In genomic region chr11:45917623-45918330, GRCh38 we compare ENCODE assay signal across 1 cellular context.
TF ChIP-seq lines count a peak whose summit lies in the region.

Gene PEX16, minus strand, starts transcription at chr11:45917877. Its CDS starts 66 bp downstream, at chr11:45917811.

TF ChIP-seq in HepG2, 621 proteins besides CTCF, POLR2A, EP300 and RAD21 (continued from another document and continues in another):
- TF ChIP-seq HBP1 (CRISPR knock-in tag; IDR thresholded peaks at IDR 0.05; ENCODE audit: low read depth) = no peak
- no peak for TF ChIP-seq ZNF670 (CRISPR knock-in tag; IDR thresholded peaks at IDR 0.05; ENCODE audit: borderline replicate concordance)
- no peak for TF ChIP-seq SMARCE1 (IDR thresholded peaks at IDR 0.05; ENCODE audit: borderline replicate concordance)
- TF ChIP-seq FOXO1 (CRISPR knock-in tag; IDR thresholded peaks at IDR 0.05) = no peak
- no peak for TF ChIP-seq ZNF710 (CRISPR knock-in tag; IDR thresholded peaks at IDR 0.05; ENCODE audit: borderline replicate concordance)
- TF ChIP-seq ZNF563 (CRISPR knock-in tag; IDR thresholded peaks at IDR 0.05) = no peak
- no peak for TF ChIP-seq ZNF597 (CRISPR knock-in tag; IDR thresholded peaks at IDR 0.05)
- peak; percentile 65; the same call in 1 of the 2 replicates for TF ChIP-seq HOXA5 (CRISPR knock-in tag; IDR thresholded peaks at IDR 0.05)
- no peak for TF ChIP-seq NFE2 (CRISPR knock-in tag; IDR thresholded peaks at IDR 0.05)
- 0 out of 2 replicates have a peak, but pooled peaks have one; percentile 35 for TF ChIP-seq GATA4 (IDR thresholded peaks at IDR 0.05; ENCODE audit: borderline replicate concordance, low read depth)
- no peak for TF ChIP-seq AFF4 (CRISPR knock-in tag; IDR thresholded peaks at IDR 0.05)
- no peak for TF ChIP-seq ZNF768 (CRISPR knock-in tag; IDR thresholded peaks at IDR 0.05)
- peak; percentile 78; the same call in 1 of the 2 replicates for TF ChIP-seq ZNF747 (CRISPR knock-in tag; IDR thresholded peaks at IDR 0.05; ENCODE audit: borderline replicate concordance)
- peak; percentile 91 for TF ChIP-seq GATAD1 (CRISPR knock-in tag; IDR thresholded peaks at IDR 0.05)
- TF ChIP-seq ZNF160 (CRISPR knock-in tag; IDR thresholded peaks at IDR 0.05) = peak; percentile 8; the same call in 1 of the 2 replicates
- TF ChIP-seq HOXA9 (CRISPR knock-in tag; IDR thresholded peaks at IDR 0.05; ENCODE audit: borderline replicate concordance) = no peak
- TF ChIP-seq ZMAT3 (CRISPR knock-in tag; conservative IDR thresholded peaks at IDR 0.05) = 0 out of 2 replicates have a peak, but pooled peaks have one; percentile 28
- no peak for TF ChIP-seq SMARCC2 (IDR thresholded peaks at IDR 0.05)
- TF ChIP-seq HNRNPL (IDR thresholded peaks at IDR 0.05; ENCODE audit: low read depth, low read length) = 0 out of 2 replicates have a peak, but pooled peaks have one; percentile 19
- peak; percentile 65; the same call in 1 of the 2 replicates for TF ChIP-seq KMT2B (CRISPR knock-in tag; IDR thresholded peaks at IDR 0.05)
- TF ChIP-seq ZNF362 (CRISPR knock-in tag; IDR thresholded peaks at IDR 0.05; ENCODE audit: borderline replicate concordance) = 0 out of 2 replicates have a peak, but pooled peaks have one; percentile 21
- no peak for TF ChIP-seq LBX2 (CRISPR knock-in tag; IDR thresholded peaks at IDR 0.05; ENCODE audit: borderline replicate concordance)
- TF ChIP-seq JUNB (CRISPR knock-in tag; IDR thresholded peaks at IDR 0.05; ENCODE audit: borderline replicate concordance) = no peak
- no peak for TF ChIP-seq NCOA5 (CRISPR knock-in tag; IDR thresholded peaks at IDR 0.05)
- no peak for TF ChIP-seq E2F5 (CRISPR knock-in tag; conservative IDR thresholded peaks at IDR 0.05)
- no peak for TF ChIP-seq KDM6A (CRISPR knock-in tag; IDR thresholded peaks at IDR 0.05; ENCODE audit: low read depth)
- no peak for TF ChIP-seq STAT6 (CRISPR knock-in tag; IDR thresholded peaks at IDR 0.05; ENCODE audit: borderline replicate concordance)
- no peak for TF ChIP-seq TRAFD1 (CRISPR knock-in tag; IDR thresholded peaks at IDR 0.05; ENCODE audit: borderline replicate concordance)
- TF ChIP-seq ZNF335 (CRISPR knock-in tag; IDR thresholded peaks at IDR 0.05) = no peak
- no peak for TF ChIP-seq ELK4 (CRISPR knock-in tag; IDR thresholded peaks at IDR 0.05; ENCODE audit: borderline replicate concordance)
- TF ChIP-seq ZNF143 (CRISPR knock-in tag; IDR thresholded peaks at IDR 0.05) = no peak
- no peak for TF ChIP-seq IRF9 (CRISPR knock-in tag; IDR thresholded peaks at IDR 0.05; ENCODE audit: borderline replicate concordance)
- no peak for TF ChIP-seq FOXM1 (CRISPR knock-in tag; IDR thresholded peaks at IDR 0.05)
- 0 out of 2 replicates have a peak, but pooled peaks have one; percentile 8 for TF ChIP-seq FOXA3 (CRISPR knock-in tag; IDR thresholded peaks at IDR 0.05)
- TF ChIP-seq CREM (IDR thresholded peaks at IDR 0.05) = peak; percentile 49; the same call in 1 of the 2 replicates
- no peak for TF ChIP-seq CREM (CRISPR knock-in tag; IDR thresholded peaks at IDR 0.05)
- TF ChIP-seq NR0B2 (CRISPR knock-in tag; IDR thresholded peaks at IDR 0.05) = no peak; the same call in 1 of the 2 replicates
- TF ChIP-seq DMAP1 (CRISPR knock-in tag; IDR thresholded peaks at IDR 0.05) = no peak
- TF ChIP-seq ZNF446 (CRISPR knock-in tag; IDR thresholded peaks at IDR 0.05) = no peak
- TF ChIP-seq PREB (CRISPR knock-in tag; IDR thresholded peaks at IDR 0.05) = no peak
- no peak for TF ChIP-seq ZFP36L1 (CRISPR knock-in tag; IDR thresholded peaks at IDR 0.05)
